1 cellular context compared by ENCODE assay signal in the genomic region with DNA sequence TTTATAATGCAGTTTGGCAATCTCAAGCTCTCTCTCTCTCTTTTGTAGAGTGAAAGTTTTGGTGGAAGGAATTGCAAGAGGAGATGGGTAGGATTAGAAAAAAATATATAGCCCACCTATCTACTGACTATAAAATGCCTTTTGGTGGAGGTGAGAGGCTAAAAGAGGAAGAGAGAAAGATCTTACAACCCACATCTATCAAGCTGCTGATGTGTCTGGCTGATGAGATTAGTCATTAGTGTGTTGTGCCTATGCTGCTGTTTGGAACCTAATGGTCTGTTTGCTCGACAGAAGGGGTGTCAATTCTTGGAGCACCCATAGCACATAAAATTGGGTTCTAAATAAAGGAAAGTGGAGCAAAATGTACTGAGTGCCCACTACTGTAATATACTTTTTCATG.
TF ChIP-seq lines count a peak whose summit lies in the region.

No MANE protein-coding gene starts in this region.

TF ChIP-seq in GM12878, 131 proteins besides CTCF, POLR2A, EP300 and RAD21 (continued from another document):
- TF ChIP-seq, protein P1, sequence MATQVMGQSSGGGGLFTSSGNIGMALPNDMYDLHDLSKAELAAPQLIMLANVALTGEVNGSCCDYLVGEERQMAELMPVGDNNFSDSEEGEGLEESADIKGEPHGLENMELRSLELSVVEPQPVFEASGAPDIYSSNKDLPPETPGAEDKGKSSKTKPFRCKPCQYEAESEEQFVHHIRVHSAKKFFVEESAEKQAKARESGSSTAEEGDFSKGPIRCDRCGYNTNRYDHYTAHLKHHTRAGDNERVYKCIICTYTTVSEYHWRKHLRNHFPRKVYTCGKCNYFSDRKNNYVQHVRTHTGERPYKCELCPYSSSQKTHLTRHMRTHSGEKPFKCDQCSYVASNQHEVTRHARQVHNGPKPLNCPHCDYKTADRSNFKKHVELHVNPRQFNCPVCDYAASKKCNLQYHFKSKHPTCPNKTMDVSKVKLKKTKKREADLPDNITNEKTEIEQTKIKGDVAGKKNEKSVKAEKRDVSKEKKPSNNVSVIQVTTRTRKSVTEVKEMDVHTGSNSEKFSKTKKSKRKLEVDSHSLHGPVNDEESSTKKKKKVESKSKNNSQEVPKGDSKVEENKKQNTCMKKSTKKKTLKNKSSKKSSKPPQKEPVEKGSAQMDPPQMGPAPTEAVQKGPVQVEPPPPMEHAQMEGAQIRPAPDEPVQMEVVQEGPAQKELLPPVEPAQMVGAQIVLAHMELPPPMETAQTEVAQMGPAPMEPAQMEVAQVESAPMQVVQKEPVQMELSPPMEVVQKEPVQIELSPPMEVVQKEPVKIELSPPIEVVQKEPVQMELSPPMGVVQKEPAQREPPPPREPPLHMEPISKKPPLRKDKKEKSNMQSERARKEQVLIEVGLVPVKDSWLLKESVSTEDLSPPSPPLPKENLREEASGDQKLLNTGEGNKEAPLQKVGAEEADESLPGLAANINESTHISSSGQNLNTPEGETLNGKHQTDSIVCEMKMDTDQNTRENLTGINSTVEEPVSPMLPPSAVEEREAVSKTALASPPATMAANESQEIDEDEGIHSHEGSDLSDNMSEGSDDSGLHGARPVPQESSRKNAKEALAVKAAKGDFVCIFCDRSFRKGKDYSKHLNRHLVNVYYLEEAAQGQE (IDR thresholded peaks at IDR 0.05; ENCODE audit: low read depth, low read length): no peak
- TF ChIP-seq CBFB (IDR thresholded peaks at IDR 0.05; ENCODE audit: low read depth): no peak
- no peak for TF ChIP-seq SREBF2 (IDR thresholded peaks at IDR 0.05; ENCODE audit: low read length)
- no peak for TF ChIP-seq ZNF622 (IDR thresholded peaks at IDR 0.05)
- no peak for TF ChIP-seq GATAD2B (conservative IDR thresholded peaks at IDR 0.05; ENCODE audit: low read depth)
- TF ChIP-seq DPF2 (IDR thresholded peaks at IDR 0.05): 0 out of 2 replicates have a peak, but pooled peaks have one; percentile 47
- peak; percentile 83 for TF ChIP-seq TCF7 (IDR thresholded peaks at IDR 0.05; ENCODE audit: borderline replicate concordance)
- TF ChIP-seq, protein P2, sequence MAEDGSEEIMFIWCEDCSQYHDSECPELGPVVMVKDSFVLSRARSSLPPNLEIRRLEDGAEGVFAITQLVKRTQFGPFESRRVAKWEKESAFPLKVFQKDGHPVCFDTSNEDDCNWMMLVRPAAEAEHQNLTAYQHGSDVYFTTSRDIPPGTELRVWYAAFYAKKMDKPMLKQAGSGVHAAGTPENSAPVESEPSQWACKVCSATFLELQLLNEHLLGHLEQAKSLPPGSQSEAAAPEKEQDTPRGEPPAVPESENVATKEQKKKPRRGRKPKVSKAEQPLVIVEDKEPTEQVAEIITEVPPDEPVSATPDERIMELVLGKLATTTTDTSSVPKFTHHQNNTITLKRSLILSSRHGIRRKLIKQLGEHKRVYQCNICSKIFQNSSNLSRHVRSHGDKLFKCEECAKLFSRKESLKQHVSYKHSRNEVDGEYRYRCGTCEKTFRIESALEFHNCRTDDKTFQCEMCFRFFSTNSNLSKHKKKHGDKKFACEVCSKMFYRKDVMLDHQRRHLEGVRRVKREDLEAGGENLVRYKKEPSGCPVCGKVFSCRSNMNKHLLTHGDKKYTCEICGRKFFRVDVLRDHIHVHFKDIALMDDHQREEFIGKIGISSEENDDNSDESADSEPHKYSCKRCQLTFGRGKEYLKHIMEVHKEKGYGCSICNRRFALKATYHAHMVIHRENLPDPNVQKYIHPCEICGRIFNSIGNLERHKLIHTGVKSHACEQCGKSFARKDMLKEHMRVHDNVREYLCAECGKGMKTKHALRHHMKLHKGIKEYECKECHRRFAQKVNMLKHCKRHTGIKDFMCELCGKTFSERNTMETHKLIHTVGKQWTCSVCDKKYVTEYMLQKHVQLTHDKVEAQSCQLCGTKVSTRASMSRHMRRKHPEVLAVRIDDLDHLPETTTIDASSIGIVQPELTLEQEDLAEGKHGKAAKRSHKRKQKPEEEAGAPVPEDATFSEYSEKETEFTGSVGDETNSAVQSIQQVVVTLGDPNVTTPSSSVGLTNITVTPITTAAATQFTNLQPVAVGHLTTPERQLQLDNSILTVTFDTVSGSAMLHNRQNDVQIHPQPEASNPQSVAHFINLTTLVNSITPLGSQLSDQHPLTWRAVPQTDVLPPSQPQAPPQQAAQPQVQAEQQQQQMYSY (CRISPR knock-in tag; IDR thresholded peaks at IDR 0.05): no peak
- TF ChIP-seq NRF1 (conservative IDR thresholded peaks at IDR 0.05; ENCODE audit: low read depth, low read length): no peak
- TF ChIP-seq ZNF207 (IDR thresholded peaks at IDR 0.05; ENCODE audit: borderline replicate concordance): no peak
- TF ChIP-seq, protein P3, sequence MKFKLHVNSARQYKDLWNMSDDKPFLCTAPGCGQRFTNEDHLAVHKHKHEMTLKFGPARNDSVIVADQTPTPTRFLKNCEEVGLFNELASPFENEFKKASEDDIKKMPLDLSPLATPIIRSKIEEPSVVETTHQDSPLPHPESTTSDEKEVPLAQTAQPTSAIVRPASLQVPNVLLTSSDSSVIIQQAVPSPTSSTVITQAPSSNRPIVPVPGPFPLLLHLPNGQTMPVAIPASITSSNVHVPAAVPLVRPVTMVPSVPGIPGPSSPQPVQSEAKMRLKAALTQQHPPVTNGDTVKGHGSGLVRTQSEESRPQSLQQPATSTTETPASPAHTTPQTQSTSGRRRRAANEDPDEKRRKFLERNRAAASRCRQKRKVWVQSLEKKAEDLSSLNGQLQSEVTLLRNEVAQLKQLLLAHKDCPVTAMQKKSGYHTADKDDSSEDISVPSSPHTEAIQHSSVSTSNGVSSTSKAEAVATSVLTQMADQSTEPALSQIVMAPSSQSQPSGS (IDR thresholded peaks at IDR 0.05; ENCODE audit: low read length): no peak
- TF ChIP-seq GABPA (IDR thresholded peaks at IDR 0.05; ENCODE audit: low read depth): no peak
- peak; percentile 21; the same call in 1 of the 2 replicates for TF ChIP-seq JUNB (IDR thresholded peaks at IDR 0.05)
- no peak for TF ChIP-seq BRCA1 (IDR thresholded peaks at IDR 0.05; ENCODE audit: low read depth, low read length)
- no peak for TF ChIP-seq MYB (IDR thresholded peaks at IDR 0.05; ENCODE audit: borderline replicate concordance, low read depth, low read length)
- TF ChIP-seq CREB1 (IDR thresholded peaks at IDR 0.05; ENCODE audit: low read depth): no peak
